Comparison of ENCODE assay signal across 9 cellular contexts in the genomic region with DNA sequence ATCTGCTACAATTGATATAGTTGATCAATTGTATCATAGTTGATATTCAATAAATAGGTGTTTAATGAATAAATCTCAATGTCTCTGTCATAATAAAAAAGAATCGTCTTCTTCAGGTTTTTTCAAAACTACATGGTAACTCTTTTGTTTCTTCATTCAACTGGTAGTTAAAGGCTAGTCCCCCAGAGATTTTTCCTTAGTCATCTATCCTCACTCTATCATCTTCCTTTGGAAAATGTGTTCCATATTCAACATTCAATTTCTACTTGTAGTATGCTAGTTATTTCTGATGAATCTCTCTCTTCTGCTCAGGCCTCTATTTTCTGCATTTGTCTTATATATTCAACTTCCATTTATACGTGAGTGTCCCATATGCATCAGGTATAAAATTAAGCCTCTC.
"Had no signal": no experiment of that assay in that cellular context is flagged by ENCODE, and none has a peak within 500 bp of the region (broad histone marks: within the 10 kb centered on the region; RNA-seq: fewer than 3 reads in every experiment).

No MANE protein-coding gene starts in this region.

- H3K9me3 ChIP-seq: HAP-1 had no signal

- H3K4me3 ChIP-seq: HAP-1 had no signal

- H3K9me3 Mint-ChIP-seq: HFFc6 had no signal

- H3K4me1 Mint-ChIP-seq: IgD-negative memory B cell had no signal

- H3K4me3 Mint-ChIP-seq: HFFc6, IgD-negative memory B cell had no signal

- H3K27me3 Mint-ChIP-seq: IgD-negative memory B cell had no signal

- DNase-seq: GOT3, H7, HFFc6, KG1 had no signal

- H3K27ac Mint-ChIP-seq: HFFc6, IgD-negative memory B cell had no signal

- H3K36me3 Mint-ChIP-seq: IgD-negative memory B cell had no signal

- H3K4me1 ChIP-seq: HAP-1 had no signal

- H3K27ac ChIP-seq: HL-60 had no signal

- H3K36me3 ChIP-seq: HAP-1 had no signal

- ATAC-seq: HCT116, HepG2 had no signal
